Comparison of ENCODE assay signal across 19 cellular contexts in the genomic region with DNA sequence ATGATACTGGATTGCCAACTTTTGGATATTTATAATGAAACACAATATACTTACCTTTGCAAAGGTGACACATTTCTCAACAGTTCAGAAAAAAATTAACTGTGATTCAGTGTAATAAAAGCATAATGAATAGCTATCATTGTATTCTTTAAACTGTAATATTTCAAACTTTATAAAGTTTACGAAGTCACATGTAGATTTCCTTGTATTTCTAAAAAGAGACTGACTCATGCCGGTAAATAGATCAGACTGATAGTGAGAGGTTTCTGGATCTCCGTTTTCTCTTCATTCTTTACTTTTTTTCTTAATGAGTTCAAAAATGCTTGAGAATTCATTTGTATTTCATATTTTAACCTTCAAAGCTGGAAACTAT.
DNase-seq lines count a peak whose midpoint lies in the region; ATAC-seq, FAIRE-seq and TF ChIP-seq lines count a peak whose summit lies in the region.
"Had no signal": no experiment of that assay in that cellular context is flagged by ENCODE, and none has a peak within 500 bp of the region (broad histone marks: within the 10 kb centered on the region; RNA-seq: fewer than 3 reads in every experiment).

No MANE protein-coding gene starts in this region.

- no peaks in the 10 kb centered on the region for H3K9me3 Mint-ChIP-seq in CD8-positive, alpha-beta T cell
- H3K9me3 Mint-ChIP-seq in central memory CD8-positive, alpha-beta T cell = no peaks in the 10 kb centered on the region
- H3K9me3 Mint-ChIP-seq in nephron = no peaks in the 10 kb centered on the region
- H3K9me3 Mint-ChIP-seq: endodermal cell; natural killer cell; stimulated activated naive CD8-positive, alpha-beta T cell treated with anti-CD3 and anti-CD28 coated beads, Interleukin-15, Interleukin-2, amounts not matched to agents 100 ng/mL and 50 ng/mL, for 24 hours; T-helper 1 cell treated with Interleukin-12 subunit alpha and Interleukin-12 subunit beta and Interleukin-4 antibody, amounts not matched to agents 30 μg/mL and 1 μg/mL, for 36 hours had no signal

- H3K27me3 ChIP-seq in CD8-positive, alpha-beta T cell (ENCODE audit: insufficient read depth, low read length) = no peaks in the 10 kb centered on the region
- H3K27me3 ChIP-seq: esophagus muscularis mucosa, testis had no signal

- intact Hi-C loops in CD8-positive, alpha-beta T cell (cut with DNase I, micrococcal nuclease) = loop anchor here (10.0 kb wide), 2 partner anchors 374 to 1086 kb away; no protein-coding TSS in a partner anchor

- H3K27me3 Mint-ChIP-seq in CD8-positive, alpha-beta T cell (ENCODE audit: low read depth) = no peaks in the 10 kb centered on the region
- no peaks in the 10 kb centered on the region for H3K27me3 Mint-ChIP-seq in central memory CD8-positive, alpha-beta T cell
- H3K27me3 Mint-ChIP-seq in nephron (ENCODE audit: low read depth) = no peaks in the 10 kb centered on the region
- H3K27me3 Mint-ChIP-seq: stimulated activated naive CD8-positive, alpha-beta T cell treated with anti-CD3 and anti-CD28 coated beads, Interleukin-15, Interleukin-2, amounts not matched to agents 100 ng/mL and 50 ng/mL, for 24 hours had no signal

- CTCF ChIA-PET in CD8-positive, alpha-beta T cell (lab: Charles Lee) = interaction anchor here (0.9 to 7.5 kb wide), 4 partner anchors 143 to 385 kb away, joined by 3 to 41 read pairs (median 4); no protein-coding TSS in a partner anchor

- H3K4me1 Mint-ChIP-seq in CD8-positive, alpha-beta T cell (ENCODE audit: low read depth) = peaks cover 84% of the 10 kb centered on the region
- H3K4me1 Mint-ChIP-seq in central memory CD8-positive, alpha-beta T cell = peaks cover 72% of the 10 kb centered on the region
- H3K4me1 Mint-ChIP-seq in nephron = peaks cover 46% of the 10 kb centered on the region

- TF ChIP-seq CTCF in CD8-positive, alpha-beta T cell (IDR thresholded peaks at IDR 0.05) = no peak
- TF ChIP-seq CTCF in nephron (IDR thresholded peaks at IDR 0.05; ENCODE audit: unreplicated experiment in 3 of 3) = no peak

- DNase-seq in CD8-positive, alpha-beta T cell = no peak
- DNase-seq in M059J (ENCODE audit: low read depth) (peak; percentile 14), RCC 7860 (ENCODE audit: low spot score) (no peak), NCI-H2107 treated with DMSO at 0.1 percent for 48 hours (lab: John Stamatoyannopoulos, UW; ENCODE audit: unreplicated experiment) (no peak)
- DNase-seq in central memory CD8-positive, alpha-beta T cell (ENCODE audit: low spot score in 2 of 2) = no peak
- DNase-seq: IMR-90, natural killer cell, NCI-H2171, occipital lobe had no signal

- peaks cover 40% of the 10 kb centered on the region for H3K4me1 ChIP-seq in CD8-positive, alpha-beta T cell (ENCODE audit: insufficient read depth, low read length)

- H3K27ac Mint-ChIP-seq in CD8-positive, alpha-beta T cell = peak overlapping the region; percentile 25
- peak overlapping the region; percentile 89 for H3K27ac Mint-ChIP-seq in central memory CD8-positive, alpha-beta T cell (ENCODE audit: low read depth)
- H3K27ac Mint-ChIP-seq in nephron = peak overlapping the region in 2 of 3 experiments; percentile 30 to 47
- H3K27ac Mint-ChIP-seq: endodermal cell; natural killer cell; T-helper 1 cell treated with Interleukin-12 subunit alpha and Interleukin-12 subunit beta and Interleukin-4 antibody, amounts not matched to agents 30 μg/mL and 1 μg/mL, for 36 hours had no signal

- POLR2A ChIA-PET in CD8-positive, alpha-beta T cell (lab: Charles Lee) = no interaction called here

- H3K4me3 Mint-ChIP-seq in CD8-positive, alpha-beta T cell = no peak overlapping the region
- no peak overlapping the region for H3K4me3 Mint-ChIP-seq in central memory CD8-positive, alpha-beta T cell
- no peak overlapping the region for H3K4me3 Mint-ChIP-seq in nephron
- H3K4me3 Mint-ChIP-seq: endodermal cell; natural killer cell; stimulated activated naive CD8-positive, alpha-beta T cell treated with anti-CD3 and anti-CD28 coated beads, Interleukin-15, Interleukin-2, amounts not matched to agents 100 ng/mL and 50 ng/mL, for 24 hours; T-helper 1 cell treated with Interleukin-12 subunit alpha and Interleukin-12 subunit beta and Interleukin-4 antibody, amounts not matched to agents 30 μg/mL and 1 μg/mL, for 36 hours had no signal

- FAIRE-seq in RCC 7860 (lab: Jason Lieb, UNC) = no peak

- H3K36me3 ChIP-seq in CD8-positive, alpha-beta T cell (ENCODE audit: insufficient read depth, low read length) = no peaks in the 10 kb centered on the region
- H3K36me3 ChIP-seq: esophagus muscularis mucosa had no signal

- peaks cover 15% of the 10 kb centered on the region for H3K36me3 Mint-ChIP-seq in CD8-positive, alpha-beta T cell
- peaks cover 16% of the 10 kb centered on the region for H3K36me3 Mint-ChIP-seq in central memory CD8-positive, alpha-beta T cell (ENCODE audit: insufficient read depth)
- H3K36me3 Mint-ChIP-seq in nephron (ENCODE audit: low read depth) = peaks cover under 1% of the 10 kb centered on the region
- H3K36me3 Mint-ChIP-seq: natural killer cell had no signal

- no peak for ATAC-seq in CD8-positive, alpha-beta T cell
- no peak for ATAC-seq in central memory CD8-positive, alpha-beta T cell (replicated peaks; ENCODE audit: extremely low read depth, poor library complexity, severe bottlenecking)
- ATAC-seq in HG02840 (IDR thresholded peaks at IDR 0.05; ENCODE audit: low FRiP score, unreplicated experiment) (no peak), HG02571 (IDR thresholded peaks at IDR 0.05; ENCODE audit: unreplicated experiment) (no peak)

- no peak overlapping the region for H3K4me3 ChIP-seq in CD8-positive, alpha-beta T cell (ENCODE audit: low read depth, low read length)
- H3K4me3 ChIP-seq: coronary artery, esophagus muscularis mucosa, GM23248, testis had no signal

- H3K9me3 ChIP-seq in CD8-positive, alpha-beta T cell (ENCODE audit: low read length) = no peaks in the 10 kb centered on the region
- H3K9me3 ChIP-seq: esophagus muscularis mucosa, testis had no signal

- no peak overlapping the region for H3K27ac ChIP-seq in CD8-positive, alpha-beta T cell (ENCODE audit: low read depth, low read length)
- H3K27ac ChIP-seq: coronary artery, esophagus muscularis mucosa, GM23248, testis had no signal

Comparison
In these comparisons a context has a peak if more than half of its experiments do, and no peak if none do; other contexts are left out.
1. H3K27ac Mint-ChIP-seq: peak in every context shown above with its lines; median percentile 89 in central memory CD8-positive, alpha-beta T cell; 38 in nephron; 25 in CD8-positive, alpha-beta T cell.